In the genomic region with DNA sequence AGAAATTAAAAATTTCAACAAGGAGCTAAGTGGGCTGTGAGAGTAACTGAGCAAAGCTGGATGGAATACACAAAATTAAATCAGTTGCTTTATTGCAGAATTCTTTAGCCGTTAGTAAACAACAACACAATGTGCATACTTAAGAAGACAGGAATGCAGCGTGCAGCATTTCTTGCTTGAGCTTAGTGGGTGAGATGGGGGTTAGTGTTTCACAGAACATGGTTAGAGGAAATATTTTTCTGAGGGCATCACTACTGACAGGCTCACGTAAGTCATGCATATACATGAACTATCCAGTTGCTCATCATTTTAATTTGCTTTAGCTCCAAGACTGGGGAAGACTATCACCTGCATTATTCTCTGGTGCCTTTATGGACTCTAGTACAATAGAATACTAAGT, we compare ENCODE assay signal across 22 cellular contexts.
DNase-seq lines count a peak whose midpoint lies in the region; ATAC-seq and TF ChIP-seq lines count a peak whose summit lies in the region.
"Had no signal": no experiment of that assay in that cellular context is flagged by ENCODE, and none has a peak within 500 bp of the region (broad histone marks: within the 10 kb centered on the region; RNA-seq: fewer than 3 reads in every experiment).

No MANE protein-coding gene starts in this region.

- H3K4me3 Mint-ChIP-seq in endothelial cell (ENCODE audit: unreplicated experiment), result no peak overlapping the region
- H3K4me3 Mint-ChIP-seq: activated CD4-positive, alpha-beta memory T cell treated with anti-CD3 and anti-CD28 coated beads, Interleukin-2, amount 10 ng/mL, durations not matched to agents 7 days and 5 days; CD4-positive, alpha-beta memory T cell; GM23338 had no signal

- ATAC-seq in GM18867 (IDR thresholded peaks at IDR 0.05; ENCODE audit: unreplicated experiment), result no peak
- ATAC-seq in GM19455 (IDR thresholded peaks at IDR 0.05; ENCODE audit: unreplicated experiment), result no peak
- ATAC-seq: GM23338, left lung, mucosa of descending colon had no signal

- DNase-seq in AG10803 (ENCODE audit: low read depth) (peak; percentile 90), M059J (ENCODE audit: low read depth) (peak; percentile 85), choroid plexus epithelial cell (ENCODE audit: low read depth) (peak; percentile 76), kidney tubule cell (ENCODE audit: low spot score) (peak; percentile 58), UCSD-AML1 (lab: John Stamatoyannopoulos, UW; ENCODE audit: unreplicated experiment) (no peak), endothelial cell (ENCODE audit: low spot score) (no peak)
- DNase-seq: activated CD4-positive, alpha-beta memory T cell treated with anti-CD3 and anti-CD28 coated beads, Interleukin-2, amount 10 ng/mL, durations not matched to agents 7 days and 5 days; activated naive CD4-positive, alpha-beta T cell; activated T-cell treated with anti-CD3 and anti-CD28 coated beads, Interleukin-2, amount 50 U/mL, for 1 hour; CD4-positive, alpha-beta memory T cell; colonic mucosa; DND-41; Kasumi-1; left lung; mucosa of descending colon; NCI-H1105 treated with DMSO at 0.1 percent for 48 hours; NCI-H526 treated with DMSO at 0.1 percent for 48 hours; SIG-M5; substantia nigra had no signal

- TF ChIP-seq CTCF in AG10803 (conservative IDR thresholded peaks at IDR 0.05; ENCODE audit: low read length) (no peak), choroid plexus epithelial cell (conservative IDR thresholded peaks at IDR 0.05; ENCODE audit: low read depth, low read length) (no peak), endothelial cell (IDR thresholded peaks at IDR 0.05; ENCODE audit: unreplicated experiment) (no peak)

- H3K4me1 Mint-ChIP-seq in endothelial cell (ENCODE audit: unreplicated experiment), result no peaks in the 10 kb centered on the region
- H3K4me1 Mint-ChIP-seq: activated CD4-positive, alpha-beta memory T cell treated with anti-CD3 and anti-CD28 coated beads, Interleukin-2, amount 10 ng/mL, durations not matched to agents 7 days and 5 days; CD4-positive, alpha-beta memory T cell had no signal

- H3K27ac Mint-ChIP-seq in endothelial cell (ENCODE audit: unreplicated experiment), result no peak overlapping the region
- H3K27ac Mint-ChIP-seq: activated CD4-positive, alpha-beta memory T cell treated with anti-CD3 and anti-CD28 coated beads, Interleukin-2, amount 10 ng/mL, durations not matched to agents 7 days and 5 days; CD4-positive, alpha-beta memory T cell; GM23338 had no signal

- H3K27me3 Mint-ChIP-seq in endothelial cell (ENCODE audit: unreplicated experiment), result no peaks in the 10 kb centered on the region
- H3K27me3 Mint-ChIP-seq: activated CD4-positive, alpha-beta memory T cell treated with anti-CD3 and anti-CD28 coated beads, Interleukin-2, amount 10 ng/mL, durations not matched to agents 7 days and 5 days; CD4-positive, alpha-beta memory T cell had no signal

- H3K4me3 ChIP-seq in AG10803 (ENCODE audit: low read length), result no peak overlapping the region
- H3K4me3 ChIP-seq in choroid plexus epithelial cell (ENCODE audit: low read depth, low read length), result no peak overlapping the region
- H3K4me3 ChIP-seq: colonic mucosa, GM23338, left lung, mucosa of descending colon had no signal

- no peaks in the 10 kb centered on the region for H3K36me3 Mint-ChIP-seq in endothelial cell (ENCODE audit: low read depth, unreplicated experiment)
- H3K36me3 Mint-ChIP-seq: CD4-positive, alpha-beta memory T cell had no signal

- H3K9me3 Mint-ChIP-seq in endothelial cell (ENCODE audit: unreplicated experiment), result no peaks in the 10 kb centered on the region
- H3K9me3 Mint-ChIP-seq: GM23338 had no signal

Comparison
In these comparisons a context has a peak if more than half of its experiments do, and no peak if none do; other contexts are left out.
1. DNase-seq: peak in AG10803 (single experiment), M059J (single experiment), choroid plexus epithelial cell (single experiment) and kidney tubule cell (single experiment); none in UCSD-AML1 (single experiment) and endothelial cell (single experiment).